28 cellular contexts compared by ENCODE assay signal in genomic region chr6:99512033-99512432, GRCh38. TPM values are rescaled to one million over a fixed set of nuclear protein-coding genes. Genes with fewer than 3 reads are reported as not detected.
DNase-seq lines count a peak whose midpoint lies in the region; ATAC-seq and TF ChIP-seq lines count a peak whose summit lies in the region.
"Had no signal": no experiment of that assay in that cellular context is flagged by ENCODE, and none has a peak within 500 bp of the region (broad histone marks: within the 10 kb centered on the region; RNA-seq: fewer than 3 reads in every experiment).

No MANE protein-coding gene starts in this region.

- no peaks in the 10 kb centered on the region for H3K9me2 ChIP-seq in PC-3 (replicated peaks; ENCODE audit: low read length)

- no TSS peak for BruUV-seq in PC-3 (replicated peaks; lab: Mats Ljungman, UMichigan)

- H2AFZ ChIP-seq in PC-3 (ENCODE audit: low read length) (no peak overlapping the region), fibroblast of lung (ENCODE audit: low read length) (no peak overlapping the region)

- no peak for ATAC-seq in activated naive CD8-positive, alpha-beta T cell treated with anti-CD3 and anti-CD28 coated beads, Interleukin-2, amount 50 U/mL, for 24 hours
- ATAC-seq in PC-3 = no peak
- ATAC-seq in GM18520 (IDR thresholded peaks at IDR 0.05; ENCODE audit: unreplicated experiment) = no peak
- ATAC-seq in T-cell (replicated peaks in 1 of 4) = no peak
- ATAC-seq: activated CD4-positive, CD25-positive, alpha-beta regulatory T cell treated with anti-CD3 and anti-CD28 coated beads, Interleukin-2, amount 50 U/mL, for 24 hours; left lung; stimulated activated naive B cell treated with anti-CD40 and anti-IgM and Interleukin-4, amounts not matched to agents 10 μg/mL and 1 μg/mL and 100 μg/mL, for 72 hours; T-helper 17 cell had no signal

- H3K4me3 ChIP-seq in PC-3 (ENCODE audit: low read length) (no peak overlapping the region), fibroblast of lung (replicated peaks in 1 of 4; ENCODE audit: control extremely low read depth in 1 of 4, insufficient read depth in 1 of 4, low read depth in 3 of 4, low read length in 4 of 4) (no peak overlapping the region)
- H3K4me3 ChIP-seq: breast epithelium, left lung, ovary, testis had no signal

- H3K9me3 ChIP-seq in PC-3 (ENCODE audit: low read length) = no peaks in the 10 kb centered on the region
- H3K9me3 ChIP-seq in fibroblast of lung (ENCODE audit: control insufficient read depth, insufficient read depth, low read depth, low read length) = no peaks in the 10 kb centered on the region
- H3K9me3 ChIP-seq: breast epithelium, left lung, ovary, testis had no signal

- TF ChIP-seq CTCF in PC-3 (conservative IDR thresholded peaks at IDR 0.05; ENCODE audit: low read depth, low read length) = no peak
- no peak for TF ChIP-seq CTCF in fibroblast of lung (conservative IDR thresholded peaks at IDR 0.05 in 1 of 2, IDR thresholded peaks at IDR 0.05 in 1 of 2; ENCODE audit: low read depth in 1 of 2, low read length in 2 of 2)

- H3K36me3 ChIP-seq in PC-3 (ENCODE audit: low read depth, low read length) = no peaks in the 10 kb centered on the region
- H3K36me3 ChIP-seq in fibroblast of lung (ENCODE audit: control insufficient read depth, insufficient read depth, low read length) = peaks cover 2% of the 10 kb centered on the region
- H3K36me3 ChIP-seq: breast epithelium, left lung, ovary had no signal

- no peaks in the 10 kb centered on the region for H4K20me1 ChIP-seq in PC-3 (ENCODE audit: low read length)
- H4K20me1 ChIP-seq in fibroblast of lung (ENCODE audit: control insufficient read depth, extremely low read depth, insufficient read depth, low read length) = no peaks in the 10 kb centered on the region

- H3K4me3 Mint-ChIP-seq in activated naive CD8-positive, alpha-beta T cell = peak overlapping the region; percentile 10
- H3K4me3 Mint-ChIP-seq in activated naive CD8-positive, alpha-beta T cell treated with anti-CD3 and anti-CD28 coated beads, Interleukin-2, amount 50 U/mL, for 24 hours = no peak overlapping the region
- no peak overlapping the region for H3K4me3 Mint-ChIP-seq in T-cell
- H3K4me3 Mint-ChIP-seq: activated CD4-positive, alpha-beta memory T cell treated with anti-CD3 and anti-CD28 coated beads for 36 hours; activated T-helper 1 cell treated with anti-CD3 and anti-CD28 coated beads, Interleukin-12 subunit alpha, Interleukin-12 subunit beta, Interleukin-2, Interleukin-4 antibody, amounts not matched to agents 30 ng/mL and 10 ng/mL and 1 ng/mL, durations not matched to agents 14 hours and 24 hours and 36 hours; CD4-positive, alpha-beta T cell; stimulated activated naive B cell treated with anti-CD40 and anti-IgM and Interleukin-4, amounts not matched to agents 10 μg/mL and 1 μg/mL and 100 μg/mL, for 72 hours; T-helper 17 cell had no signal

- H3K79me2 ChIP-seq in PC-3 (ENCODE audit: low read length) (peaks cover 42% of the 10 kb centered on the region), fibroblast of lung (ENCODE audit: control insufficient read depth, insufficient read depth, low read length) (peaks cover 20% of the 10 kb centered on the region)

- no peak for DNase-seq in activated naive CD8-positive, alpha-beta T cell treated with anti-CD3 and anti-CD28 coated beads, Interleukin-2, amount 50 U/mL, for 24 hours
- peak; percentile 22 for DNase-seq in PC-3
- DNase-seq in fibroblast of lung (ENCODE audit: low read depth in 2 of 2) = peak; percentile 14 to 49
- no peak for DNase-seq in T-cell
- no peak for DNase-seq in NCI-H2029 treated with DMSO at 0.1 percent for 48 hours (lab: John Stamatoyannopoulos, UW)
- DNase-seq: activated CD4-positive, alpha-beta memory T cell treated with anti-CD3 and anti-CD28 coated beads for 36 hours; activated CD8-positive, alpha-beta memory T cell treated with anti-CD3 and anti-CD28 coated beads, Interleukin-2, amount 50 U/mL, for 48 hours; activated naive CD4-positive, alpha-beta T cell treated with Interleukin-2 at 50 U/mL for 16 hours; AML-193; amniotic stem cell; CD4-positive, alpha-beta T cell; glutamatergic neuron; left lung; mesendoderm; NCI-H1417; NCI-H2081 treated with DMSO at 0.1 percent for 48 hours; NCI-H2227 treated with DMSO at 0.1 percent for 48 hours; NCI-H526 treated with DMSO at 0.1 percent for 48 hours; ovary; stimulated activated naive B cell treated with anti-CD40 and anti-IgM and Interleukin-4, amounts not matched to agents 10 μg/mL and 1 μg/mL and 100 μg/mL, for 72 hours; T-helper 17 cell; testis had no signal

- H3K9ac ChIP-seq in PC-3 (ENCODE audit: low read length) = no peak overlapping the region
- H3K9ac ChIP-seq in fibroblast of lung (ENCODE audit: insufficient read depth, low read length) = no peak overlapping the region

- intact Hi-C loops in PC-3 (cut with micrococcal nuclease) = no loop called here

- H3K27ac ChIP-seq in PC-3 (ENCODE audit: low read length) (no peak overlapping the region), fibroblast of lung (ENCODE audit: insufficient read depth, low read length) (no peak overlapping the region)
- H3K27ac ChIP-seq: breast epithelium, left lung, ovary, RWPE1, testis had no signal

- H3K27me3 ChIP-seq in PC-3 (ENCODE audit: low read length) (no peaks in the 10 kb centered on the region), fibroblast of lung (ENCODE audit: control insufficient read depth, insufficient read depth, low read length) (no peaks in the 10 kb centered on the region)
- H3K27me3 ChIP-seq: breast epithelium, left lung, ovary, testis had no signal

- no peak overlapping the region for H3K27ac Mint-ChIP-seq in activated naive CD8-positive, alpha-beta T cell
- H3K27ac Mint-ChIP-seq in activated naive CD8-positive, alpha-beta T cell treated with anti-CD3 and anti-CD28 coated beads, Interleukin-2, amount 50 U/mL, for 24 hours = no peak overlapping the region
- no peak overlapping the region for H3K27ac Mint-ChIP-seq in T-cell
- H3K27ac Mint-ChIP-seq: activated CD4-positive, alpha-beta memory T cell treated with anti-CD3 and anti-CD28 coated beads for 36 hours; activated T-helper 1 cell treated with anti-CD3 and anti-CD28 coated beads, Interleukin-12 subunit alpha, Interleukin-12 subunit beta, Interleukin-2, Interleukin-4 antibody, amounts not matched to agents 30 ng/mL and 10 ng/mL and 1 ng/mL, durations not matched to agents 14 hours and 24 hours and 36 hours; CD4-positive, alpha-beta T cell had no signal

- no peaks in the 10 kb centered on the region for H3F3A ChIP-seq in PC-3 (ENCODE audit: low read length, unreplicated experiment)

- CTCF ChIA-PET in PC-3 (lab: Charles Lee) (no interaction called here), T-cell (lab: Charles Lee) (interaction anchor here in 1 of 2 donors (0.7 kb wide), 1 partner anchor 79 kb away, joined by 3 read pairs; no protein-coding TSS in a partner anchor)

- POLR2A ChIA-PET in PC-3 (lab: Charles Lee; ENCODE audit: unreplicated experiment) = interaction anchor here (0.6 kb wide), 2 partner anchors 44 to 162 kb away, joined by 3 read pairs; no protein-coding TSS in a partner anchor
- POLR2A ChIA-PET in T-cell (lab: Charles Lee) = interaction anchor here in 1 of 2 donors (0.7 kb wide), 1 partner anchor 8 kb away, joined by 5 read pairs; no protein-coding TSS in a partner anchor

- H3K4me2 ChIP-seq in PC-3 (ENCODE audit: low read length) (no peak overlapping the region), fibroblast of lung (ENCODE audit: extremely low read depth, insufficient read depth, low read length) (no peak overlapping the region)

- peaks cover 35% of the 10 kb centered on the region for H3K4me1 Mint-ChIP-seq in activated naive CD8-positive, alpha-beta T cell (ENCODE audit: low read depth)
- peaks cover 35% of the 10 kb centered on the region for H3K4me1 Mint-ChIP-seq in activated naive CD8-positive, alpha-beta T cell treated with anti-CD3 and anti-CD28 coated beads, Interleukin-2, amount 50 U/mL, for 24 hours
- H3K4me1 Mint-ChIP-seq in T-cell = peaks cover 26 to 31% (median 31%) of the 10 kb centered on the region in 3 donors

- no peaks in the 10 kb centered on the region for H3K9me3 Mint-ChIP-seq in activated naive CD8-positive, alpha-beta T cell (ENCODE audit: low read depth)
- H3K9me3 Mint-ChIP-seq in activated naive CD8-positive, alpha-beta T cell treated with anti-CD3 and anti-CD28 coated beads, Interleukin-2, amount 50 U/mL, for 24 hours = no peaks in the 10 kb centered on the region
- H3K9me3 Mint-ChIP-seq in T-cell = no peaks in the 10 kb centered on the region
- H3K9me3 Mint-ChIP-seq: activated CD4-positive, alpha-beta memory T cell treated with anti-CD3 and anti-CD28 coated beads for 36 hours; activated T-helper 1 cell treated with anti-CD3 and anti-CD28 coated beads, Interleukin-12 subunit alpha, Interleukin-12 subunit beta, Interleukin-2, Interleukin-4 antibody, amounts not matched to agents 30 ng/mL and 10 ng/mL and 1 ng/mL, durations not matched to agents 14 hours and 24 hours and 36 hours; CD4-positive, alpha-beta T cell; stimulated activated naive B cell treated with anti-CD40 and anti-IgM and Interleukin-4, amounts not matched to agents 10 μg/mL and 1 μg/mL and 100 μg/mL, for 72 hours had no signal

- no peaks in the 10 kb centered on the region for H3K36me3 Mint-ChIP-seq in activated naive CD8-positive, alpha-beta T cell
- H3K36me3 Mint-ChIP-seq in activated naive CD8-positive, alpha-beta T cell treated with anti-CD3 and anti-CD28 coated beads, Interleukin-2, amount 50 U/mL, for 24 hours (ENCODE audit: low read depth) = peaks cover 19% of the 10 kb centered on the region
- H3K36me3 Mint-ChIP-seq in T-cell = peaks cover 14% of the 10 kb centered on the region

- H3K27me3 Mint-ChIP-seq in activated naive CD8-positive, alpha-beta T cell = no peaks in the 10 kb centered on the region
- no peaks in the 10 kb centered on the region for H3K27me3 Mint-ChIP-seq in activated naive CD8-positive, alpha-beta T cell treated with anti-CD3 and anti-CD28 coated beads, Interleukin-2, amount 50 U/mL, for 24 hours
- H3K27me3 Mint-ChIP-seq in T-cell = no peaks in the 10 kb centered on the region
- H3K27me3 Mint-ChIP-seq: CD4-positive, alpha-beta T cell; stimulated activated naive B cell treated with anti-CD40 and anti-IgM and Interleukin-4, amounts not matched to agents 10 μg/mL and 1 μg/mL and 100 μg/mL, for 72 hours; T-helper 17 cell had no signal

- peaks cover 22% of the 10 kb centered on the region for H3K4me1 ChIP-seq in PC-3 (ENCODE audit: insufficient read depth, low read length)
- H3K4me1 ChIP-seq in fibroblast of lung (ENCODE audit: control insufficient read depth, extremely low read depth, insufficient read depth, low read length) = peaks cover 3% of the 10 kb centered on the region
- H3K4me1 ChIP-seq: breast epithelium had no signal

RNA-seq across cellular contexts. Expression of gene USP45, which starts 3.2 kb away (rescaled TPM):
- total RNA-seq in PC-3 (2014; rRNA removed) = 8.3 and 9.3 TPM in 2 replicates
- 17.8 and 23.4 TPM in 2 replicates for total RNA-seq in fibroblast of lung
- polyA plus RNA-seq in fibroblast of lung = 8.4 and 10.5 TPM in 2 replicates
- 6.1 and 6.2 TPM in 2 replicates for polyA plus RNA-seq in fibroblast of lung (2012)
- 0.22 and 4.6 TPM in 2 replicates for polyA minus RNA-seq in fibroblast of lung (ENCODE audit: low replicate concordance)
- 10 to 100 TPM in 2 of 5 donors, 1 to 10 TPM in 3; 5.6 to 11.9 (median 8.1) TPM for total RNA-seq in T-cell

RNA-seq across cellular contexts. Expression of gene CCNC, which starts 56.4 kb away (rescaled TPM):
- total RNA-seq in PC-3 (2014; rRNA removed) (53.7 and 69.3 TPM in 2 replicates), fibroblast of lung (50.0 and 57.0 TPM in 2 replicates), T-cell (10 to 100 TPM; 33.9 to 42.0 (median 39.1) TPM)
- polyA plus RNA-seq in fibroblast of lung = 39.9 and 57.2 TPM in 2 replicates
- polyA plus RNA-seq in fibroblast of lung (2012) = 34.1 and 35.2 TPM in 2 replicates
- polyA minus RNA-seq in fibroblast of lung (ENCODE audit: low replicate concordance) = 2.6 and 16.8 TPM in 2 replicates

Comparison
In these comparisons a context has a peak if more than half of its experiments do, and no peak if none do; other contexts are left out.
1. DNase-seq: peak in PC-3 (single experiment) and fibroblast of lung (2 of 2); none in activated naive CD8-positive, alpha-beta T cell treated with anti-CD3 and anti-CD28 coated beads, Interleukin-2, amount 50 U/mL, for 24 hours (single experiment), T-cell (0 of 34) and NCI-H2029 treated with DMSO at 0.1 percent for 48 hours (single experiment).